In the genomic region with DNA sequence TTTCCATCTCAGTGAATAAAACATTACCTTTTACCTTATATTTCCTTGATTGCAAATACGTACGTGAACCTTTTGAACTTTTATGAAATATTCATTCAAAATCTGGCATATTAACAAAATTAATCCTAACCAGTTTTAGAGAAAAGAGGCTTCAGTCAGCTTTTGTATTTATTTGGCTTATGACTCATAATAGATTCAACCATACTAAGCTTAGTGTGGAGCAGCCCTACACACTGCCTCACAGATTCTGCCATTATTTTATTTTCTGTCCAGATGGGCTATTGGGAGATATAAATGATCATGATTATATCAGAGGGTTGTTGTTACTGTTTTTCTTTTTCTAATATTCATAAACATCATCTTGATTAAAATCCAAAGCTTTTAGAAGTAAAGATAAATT, we compare ENCODE assay signal across 13 cellular contexts.
DNase-seq lines count a peak whose midpoint lies in the region; ATAC-seq and TF ChIP-seq lines count a peak whose summit lies in the region.
"Had no signal": no experiment of that assay in that cellular context is flagged by ENCODE, and none has a peak within 500 bp of the region (broad histone marks: within the 10 kb centered on the region; RNA-seq: fewer than 3 reads in every experiment).

No MANE protein-coding gene starts in this region.

- H3K36me3 ChIP-seq in fibroblast of lung (ENCODE audit: control insufficient read depth, insufficient read depth, low read length) (no peaks in the 10 kb centered on the region), PC-9 (ENCODE audit: low read depth) (no peaks in the 10 kb centered on the region)

- POLR2A ChIA-PET in PC-9 (lab: Charles Lee; ENCODE audit: unreplicated experiment), result no interaction called here

- BruUV-seq in PC-9 (replicated peaks; lab: Mats Ljungman, UMichigan), result no TSS peak

- no peak for TF ChIP-seq CTCF in fibroblast of lung (conservative IDR thresholded peaks at IDR 0.05 in 1 of 2, IDR thresholded peaks at IDR 0.05 in 1 of 2; ENCODE audit: low read depth in 1 of 2, low read length in 2 of 2)
- no peak for TF ChIP-seq CTCF in PC-9 (conservative IDR thresholded peaks at IDR 0.05)

- H2AFZ ChIP-seq in fibroblast of lung (ENCODE audit: low read length) (no peak overlapping the region), PC-9 (no peak overlapping the region)

- H3K4me3 ChIP-seq in fibroblast of lung (replicated peaks in 1 of 4; ENCODE audit: control extremely low read depth in 1 of 4, insufficient read depth in 1 of 4, low read depth in 3 of 4, low read length in 4 of 4) (no peak overlapping the region), PC-9 (no peak overlapping the region)
- H3K4me3 ChIP-seq: K562 had no signal

- H3F3A ChIP-seq in PC-9 (ENCODE audit: insufficient read depth, low read depth), result no peaks in the 10 kb centered on the region

- DNase-seq in DMS53 treated with DMSO at 0.1 percent for 48 hours (lab: John Stamatoyannopoulos, UW; ENCODE audit: unreplicated experiment) (peak; percentile 17), M059J (ENCODE audit: low read depth) (peak; percentile 9), fibroblast of lung (ENCODE audit: low read depth in 2 of 2) (peak; percentile 10 to 58), PC-9 (no peak), NCI-H446 (lab: John Stamatoyannopoulos, UW) (no peak), DMS153 treated with DMSO at 0.1 percent for 48 hours (lab: John Stamatoyannopoulos, UW; ENCODE audit: unreplicated experiment) (no peak)
- DNase-seq: CD8-positive, alpha-beta T cell; COR-L47; DMS153 had no signal

- intact Hi-C loops in PC-9 (cut with micrococcal nuclease; ENCODE audit: unreplicated experiment), result no loop called here

- H4K20me1 ChIP-seq in fibroblast of lung (ENCODE audit: control insufficient read depth, extremely low read depth, insufficient read depth, low read length) (no peaks in the 10 kb centered on the region), PC-9 (ENCODE audit: insufficient read depth) (no peaks in the 10 kb centered on the region)

- H3K79me2 ChIP-seq in fibroblast of lung (ENCODE audit: control insufficient read depth, insufficient read depth, low read length) (no peaks in the 10 kb centered on the region), PC-9 (ENCODE audit: low read depth) (no peaks in the 10 kb centered on the region)

- H3K4me1 ChIP-seq in fibroblast of lung (ENCODE audit: control insufficient read depth, extremely low read depth, insufficient read depth, low read length) (no peaks in the 10 kb centered on the region), PC-9 (replicated peaks; ENCODE audit: insufficient read depth) (no peaks in the 10 kb centered on the region)

- H3K27ac ChIP-seq in fibroblast of lung (ENCODE audit: insufficient read depth, low read length) (no peak overlapping the region), PC-9 (no peak overlapping the region)
- H3K27ac ChIP-seq: HL-60 had no signal

- CTCF ChIA-PET in PC-9 (lab: Charles Lee), result no interaction called here

- H3K27me3 ChIP-seq in fibroblast of lung (ENCODE audit: control insufficient read depth, insufficient read depth, low read length) (no peaks in the 10 kb centered on the region), PC-9 (ENCODE audit: insufficient read depth, low read depth) (no peaks in the 10 kb centered on the region)

- H3K9ac ChIP-seq in fibroblast of lung (ENCODE audit: insufficient read depth, low read length), result no peak overlapping the region

- ATAC-seq in GM21526 (IDR thresholded peaks at IDR 0.05; ENCODE audit: low FRiP score, unreplicated experiment), result no peak
- ATAC-seq: CD8-positive, alpha-beta T cell; HCT116; K562 had no signal

- H3K9me3 ChIP-seq in fibroblast of lung (ENCODE audit: control insufficient read depth, insufficient read depth, low read depth, low read length) (no peaks in the 10 kb centered on the region), PC-9 (ENCODE audit: insufficient read depth, low read depth) (no peaks in the 10 kb centered on the region)

- no peak overlapping the region for H3K4me2 ChIP-seq in fibroblast of lung (ENCODE audit: extremely low read depth, insufficient read depth, low read length)
- H3K4me2 ChIP-seq in PC-9, result no peak overlapping the region

- H3K9me2 ChIP-seq in PC-9 (ENCODE audit: insufficient read depth), result no peaks in the 10 kb centered on the region

Comparison
In these comparisons a context has a peak if more than half of its experiments do, and no peak if none do; other contexts are left out.
1. DNase-seq: peak in DMS53 treated with DMSO at 0.1 percent for 48 hours (single experiment), M059J (single experiment) and fibroblast of lung (2 of 2); none in PC-9 (0 of 2), NCI-H446 (0 of 2) and DMS153 treated with DMSO at 0.1 percent for 48 hours (single experiment).